ENCODE assay signal across 14 cellular contexts in genomic region chr12:124481772-124482566, GRCh38.
DNase-seq lines count a peak whose midpoint lies in the region; ATAC-seq and TF ChIP-seq lines count a peak whose summit lies in the region.
"Had no signal": no experiment of that assay in that cellular context is flagged by ENCODE, and none has a peak within 500 bp of the region (broad histone marks: within the 10 kb centered on the region; RNA-seq: fewer than 3 reads in every experiment).

No MANE protein-coding gene starts in this region.

- DNase-seq in CD4-positive, CD25-positive, alpha-beta regulatory T cell: no peak
- DNase-seq in glutamatergic neuron (no peak), HEK293T (ENCODE audit: extremely low spot score) (no peak), NCI-H1417 treated with DMSO at 0.1 percent for 48 hours (lab: John Stamatoyannopoulos, UW) (no peak)
- DNase-seq: esophagus squamous epithelium, GM23248, upper lobe of right lung had no signal

- H3K4me3 ChIP-seq in CD4-positive, CD25-positive, alpha-beta regulatory T cell (ENCODE audit: low read depth, low read length): no peak overlapping the region
- H3K4me3 ChIP-seq: cardiac muscle cell, esophagus squamous epithelium, GM23248, upper lobe of right lung had no signal

- peaks cover 10% of the 10 kb centered on the region for H3K36me3 ChIP-seq in CD4-positive, CD25-positive, alpha-beta regulatory T cell (ENCODE audit: control insufficient read depth, insufficient read depth, low read length)

- peaks cover 34% of the 10 kb centered on the region for H3K36me3 Mint-ChIP-seq in CD4-positive, CD25-positive, alpha-beta regulatory T cell
- H3K36me3 Mint-ChIP-seq in glutamatergic neuron (ENCODE audit: unreplicated experiment): no peaks in the 10 kb centered on the region

- no peaks in the 10 kb centered on the region for H3K9me3 ChIP-seq in CD4-positive, CD25-positive, alpha-beta regulatory T cell (ENCODE audit: control insufficient read depth in 2 of 2, low read length in 2 of 2)
- H3K9me3 ChIP-seq: esophagus squamous epithelium, upper lobe of right lung had no signal

- no peak overlapping the region for H3K27ac ChIP-seq in CD4-positive, CD25-positive, alpha-beta regulatory T cell (ENCODE audit: insufficient read depth, low read length, poor library complexity, severe bottlenecking)
- H3K27ac ChIP-seq: cardiac muscle cell, GM23248, upper lobe of right lung had no signal

- H3K4me1 Mint-ChIP-seq in CD4-positive, CD25-positive, alpha-beta regulatory T cell: peaks cover 4 to 31% (median 9%) of the 10 kb centered on the region in 4 donors
- H3K4me1 Mint-ChIP-seq in glutamatergic neuron (ENCODE audit: low read depth, unreplicated experiment): peaks cover 29% of the 10 kb centered on the region

- H3K27me3 ChIP-seq in CD4-positive, CD25-positive, alpha-beta regulatory T cell (ENCODE audit: control insufficient read depth, insufficient read depth, low read length): no peaks in the 10 kb centered on the region
- H3K27me3 ChIP-seq: cardiac muscle cell, esophagus squamous epithelium, upper lobe of right lung had no signal

- no peaks in the 10 kb centered on the region for H3K27me3 Mint-ChIP-seq in CD4-positive, CD25-positive, alpha-beta regulatory T cell
- H3K27me3 Mint-ChIP-seq in glutamatergic neuron (ENCODE audit: unreplicated experiment): peaks cover 30% of the 10 kb centered on the region
- H3K27me3 Mint-ChIP-seq: CD4-positive, alpha-beta memory T cell had no signal

- H3K27ac Mint-ChIP-seq in CD4-positive, CD25-positive, alpha-beta regulatory T cell: peak overlapping the region in 2 of 3 donors; percentile 67 to 71
- peak overlapping the region; percentile 71 for H3K27ac Mint-ChIP-seq in glutamatergic neuron (ENCODE audit: unreplicated experiment)
- H3K27ac Mint-ChIP-seq: activated T-helper 1 cell treated with anti-CD3 and anti-CD28 coated beads, Interleukin-12 subunit alpha, Interleukin-12 subunit beta, Interleukin-2, Interleukin-4 antibody, amounts not matched to agents 30 ng/mL and 10 ng/mL and 1 ng/mL, durations not matched to agents 14 hours and 24 hours and 36 hours had no signal

- no peak overlapping the region for H3K4me3 Mint-ChIP-seq in CD4-positive, CD25-positive, alpha-beta regulatory T cell
- H3K4me3 Mint-ChIP-seq in glutamatergic neuron (ENCODE audit: unreplicated experiment): peak overlapping the region; percentile 39
- H3K4me3 Mint-ChIP-seq: activated T-helper 1 cell treated with anti-CD3 and anti-CD28 coated beads, Interleukin-12 subunit alpha, Interleukin-12 subunit beta, Interleukin-2, Interleukin-4 antibody, amounts not matched to agents 30 ng/mL and 10 ng/mL and 1 ng/mL, durations not matched to agents 14 hours and 24 hours and 36 hours had no signal

- TF ChIP-seq CTCF in glutamatergic neuron (IDR thresholded peaks at IDR 0.05; ENCODE audit: partially characterized antibody, unreplicated experiment): no peak

- POLR2A ChIA-PET in HEK293T (lab: Yijun Ruan, JAX): no interaction called here

- CTCF ChIA-PET in HEK293T (lab: Yijun Ruan, JAX): no interaction called here

- peaks cover 13% of the 10 kb centered on the region for H3K4me1 ChIP-seq in CD4-positive, CD25-positive, alpha-beta regulatory T cell (ENCODE audit: control insufficient read depth, insufficient read depth, low read length, poor library complexity, severe bottlenecking)

- no peaks in the 10 kb centered on the region for H3K9me3 Mint-ChIP-seq in CD4-positive, CD25-positive, alpha-beta regulatory T cell
- peaks cover 28% of the 10 kb centered on the region for H3K9me3 Mint-ChIP-seq in glutamatergic neuron (ENCODE audit: unreplicated experiment)
- H3K9me3 Mint-ChIP-seq: CD4-positive, alpha-beta memory T cell had no signal

- no peak for ATAC-seq in CD4-positive, CD25-positive, alpha-beta regulatory T cell (ENCODE audit: low read depth in 2 of 2)
- ATAC-seq in GM18907 (IDR thresholded peaks at IDR 0.05; ENCODE audit: unreplicated experiment) (peak; percentile 53), HG02981 (IDR thresholded peaks at IDR 0.05; ENCODE audit: unreplicated experiment) (peak; percentile 36), HG02623 (IDR thresholded peaks at IDR 0.05; ENCODE audit: unreplicated experiment) (no peak), GM19324 (IDR thresholded peaks at IDR 0.05; ENCODE audit: low FRiP score, unreplicated experiment) (no peak)

TF ChIP-seq in HEK293T, 16 proteins besides CTCF, POLR2A, EP300 and RAD21:
- TF ChIP-seq CTBP1 (IDR thresholded peaks at IDR 0.05; ENCODE audit: borderline replicate concordance) (no peak), ARNT (IDR thresholded peaks at IDR 0.05) (no peak), FOXK2 (IDR thresholded peaks at IDR 0.05) (no peak), HDGF (IDR thresholded peaks at IDR 0.05; ENCODE audit: borderline replicate concordance) (no peak), FOXA1 (IDR thresholded peaks at IDR 0.05) (no peak), ZNF384 (IDR thresholded peaks at IDR 0.05) (no peak), FOXM1 (IDR thresholded peaks at IDR 0.05; ENCODE audit: borderline replicate concordance) (no peak), NFRKB (IDR thresholded peaks at IDR 0.05) (no peak), ELF4 (IDR thresholded peaks at IDR 0.05) (no peak), L3MBTL2 (conservative IDR thresholded peaks at IDR 0.05) (no peak), TARDBP (IDR thresholded peaks at IDR 0.05) (no peak)
- TF ChIP-seq, protein P1, sequence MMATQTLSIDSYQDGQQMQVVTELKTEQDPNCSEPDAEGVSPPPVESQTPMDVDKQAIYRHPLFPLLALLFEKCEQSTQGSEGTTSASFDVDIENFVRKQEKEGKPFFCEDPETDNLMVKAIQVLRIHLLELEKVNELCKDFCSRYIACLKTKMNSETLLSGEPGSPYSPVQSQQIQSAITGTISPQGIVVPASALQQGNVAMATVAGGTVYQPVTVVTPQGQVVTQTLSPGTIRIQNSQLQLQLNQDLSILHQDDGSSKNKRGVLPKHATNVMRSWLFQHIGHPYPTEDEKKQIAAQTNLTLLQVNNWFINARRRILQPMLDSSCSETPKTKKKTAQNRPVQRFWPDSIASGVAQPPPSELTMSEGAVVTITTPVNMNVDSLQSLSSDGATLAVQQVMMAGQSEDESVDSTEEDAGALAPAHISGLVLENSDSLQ (IDR thresholded peaks at IDR 0.05): no peak

Comparison
In these comparisons a context has a peak if more than half of its experiments do, and no peak if none do; other contexts are left out.
1. ATAC-seq: peak in GM18907 (single experiment) and HG02981 (single experiment); none in CD4-positive, CD25-positive, alpha-beta regulatory T cell (0 of 2), HG02623 (single experiment) and GM19324 (single experiment).